1 cellular context compared by ENCODE assay signal in the genomic region with DNA sequence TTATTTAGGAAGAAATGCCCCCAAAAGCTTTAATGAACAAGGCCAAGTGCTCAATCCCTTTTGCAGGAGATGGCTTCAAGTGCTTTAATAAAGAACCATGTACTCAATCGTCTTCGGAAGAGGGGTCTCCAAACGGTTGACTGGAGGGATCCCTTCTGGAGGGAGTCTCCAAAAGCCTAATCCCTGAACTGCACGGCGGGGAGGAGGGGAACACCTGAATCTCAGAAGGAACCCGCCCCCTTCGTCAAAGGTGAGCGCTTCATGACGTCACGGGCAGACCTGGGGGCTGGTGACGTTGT.
TF ChIP-seq lines count a peak whose summit lies in the region.

No MANE protein-coding gene starts in this region.

TF ChIP-seq in HCT116, 20 proteins besides CTCF, POLR2A, EP300 and RAD21 (continued from another document):
- TF ChIP-seq, protein P1, sequence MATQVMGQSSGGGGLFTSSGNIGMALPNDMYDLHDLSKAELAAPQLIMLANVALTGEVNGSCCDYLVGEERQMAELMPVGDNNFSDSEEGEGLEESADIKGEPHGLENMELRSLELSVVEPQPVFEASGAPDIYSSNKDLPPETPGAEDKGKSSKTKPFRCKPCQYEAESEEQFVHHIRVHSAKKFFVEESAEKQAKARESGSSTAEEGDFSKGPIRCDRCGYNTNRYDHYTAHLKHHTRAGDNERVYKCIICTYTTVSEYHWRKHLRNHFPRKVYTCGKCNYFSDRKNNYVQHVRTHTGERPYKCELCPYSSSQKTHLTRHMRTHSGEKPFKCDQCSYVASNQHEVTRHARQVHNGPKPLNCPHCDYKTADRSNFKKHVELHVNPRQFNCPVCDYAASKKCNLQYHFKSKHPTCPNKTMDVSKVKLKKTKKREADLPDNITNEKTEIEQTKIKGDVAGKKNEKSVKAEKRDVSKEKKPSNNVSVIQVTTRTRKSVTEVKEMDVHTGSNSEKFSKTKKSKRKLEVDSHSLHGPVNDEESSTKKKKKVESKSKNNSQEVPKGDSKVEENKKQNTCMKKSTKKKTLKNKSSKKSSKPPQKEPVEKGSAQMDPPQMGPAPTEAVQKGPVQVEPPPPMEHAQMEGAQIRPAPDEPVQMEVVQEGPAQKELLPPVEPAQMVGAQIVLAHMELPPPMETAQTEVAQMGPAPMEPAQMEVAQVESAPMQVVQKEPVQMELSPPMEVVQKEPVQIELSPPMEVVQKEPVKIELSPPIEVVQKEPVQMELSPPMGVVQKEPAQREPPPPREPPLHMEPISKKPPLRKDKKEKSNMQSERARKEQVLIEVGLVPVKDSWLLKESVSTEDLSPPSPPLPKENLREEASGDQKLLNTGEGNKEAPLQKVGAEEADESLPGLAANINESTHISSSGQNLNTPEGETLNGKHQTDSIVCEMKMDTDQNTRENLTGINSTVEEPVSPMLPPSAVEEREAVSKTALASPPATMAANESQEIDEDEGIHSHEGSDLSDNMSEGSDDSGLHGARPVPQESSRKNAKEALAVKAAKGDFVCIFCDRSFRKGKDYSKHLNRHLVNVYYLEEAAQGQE (IDR thresholded peaks at IDR 0.05; ENCODE audit: low read depth) = no peak
- TF ChIP-seq ZNF274 (IDR thresholded peaks at IDR 0.05; ENCODE audit: low read depth, low read length) (no peak), ZFX (IDR thresholded peaks at IDR 0.05) (no peak), SP1 (IDR thresholded peaks at IDR 0.05; ENCODE audit: low read depth) (no peak), ELF1 (IDR thresholded peaks at IDR 0.05; ENCODE audit: borderline replicate concordance, low read depth) (no peak), SRF (IDR thresholded peaks at IDR 0.05; ENCODE audit: low read depth) (no peak)
- TF ChIP-seq, protein P2, sequence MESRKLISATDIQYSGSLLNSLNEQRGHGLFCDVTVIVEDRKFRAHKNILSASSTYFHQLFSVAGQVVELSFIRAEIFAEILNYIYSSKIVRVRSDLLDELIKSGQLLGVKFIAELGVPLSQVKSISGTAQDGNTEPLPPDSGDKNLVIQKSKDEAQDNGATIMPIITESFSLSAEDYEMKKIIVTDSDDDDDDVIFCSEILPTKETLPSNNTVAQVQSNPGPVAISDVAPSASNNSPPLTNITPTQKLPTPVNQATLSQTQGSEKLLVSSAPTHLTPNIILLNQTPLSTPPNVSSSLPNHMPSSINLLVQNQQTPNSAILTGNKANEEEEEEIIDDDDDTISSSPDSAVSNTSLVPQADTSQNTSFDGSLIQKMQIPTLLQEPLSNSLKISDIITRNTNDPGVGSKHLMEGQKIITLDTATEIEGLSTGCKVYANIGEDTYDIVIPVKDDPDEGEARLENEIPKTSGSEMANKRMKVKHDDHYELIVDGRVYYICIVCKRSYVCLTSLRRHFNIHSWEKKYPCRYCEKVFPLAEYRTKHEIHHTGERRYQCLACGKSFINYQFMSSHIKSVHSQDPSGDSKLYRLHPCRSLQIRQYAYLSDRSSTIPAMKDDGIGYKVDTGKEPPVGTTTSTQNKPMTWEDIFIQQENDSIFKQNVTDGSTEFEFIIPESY (IDR thresholded peaks at IDR 0.05; ENCODE audit: extremely low read depth, insufficient replicate concordance, low read length) = no peak
- TF ChIP-seq, protein P3, sequence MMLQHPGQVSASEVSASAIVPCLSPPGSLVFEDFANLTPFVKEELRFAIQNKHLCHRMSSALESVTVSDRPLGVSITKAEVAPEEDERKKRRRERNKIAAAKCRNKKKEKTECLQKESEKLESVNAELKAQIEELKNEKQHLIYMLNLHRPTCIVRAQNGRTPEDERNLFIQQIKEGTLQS (IDR thresholded peaks at IDR 0.05) = no peak
